Comparison of ENCODE assay signal across 16 cellular contexts in the genomic region with DNA sequence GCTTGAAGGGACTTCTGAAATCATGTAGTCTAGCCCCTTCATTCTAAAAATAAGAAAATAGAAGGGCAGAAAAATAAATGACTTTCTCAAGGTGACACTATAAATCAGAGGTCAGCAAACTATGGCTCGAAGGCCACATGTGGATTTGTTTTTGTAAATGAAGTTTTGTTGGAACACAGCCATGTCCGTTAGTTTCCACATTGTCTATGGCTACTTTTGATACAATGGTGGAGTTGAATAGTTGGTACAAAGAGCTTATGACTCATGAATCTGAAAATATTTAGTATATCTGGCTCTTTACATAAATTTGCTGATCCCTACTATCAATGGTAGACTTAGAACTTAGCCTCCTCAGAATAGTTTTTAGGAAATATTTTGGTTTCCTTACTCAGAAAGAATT.
DNase-seq lines count a peak whose midpoint lies in the region; ATAC-seq and TF ChIP-seq lines count a peak whose summit lies in the region.
"Had no signal": no experiment of that assay in that cellular context is flagged by ENCODE, and none has a peak within 500 bp of the region (broad histone marks: within the 10 kb centered on the region; RNA-seq: fewer than 3 reads in every experiment).

No MANE protein-coding gene starts in this region.

- H3K36me3 ChIP-seq in ACC112 (ENCODE audit: insufficient read depth, low read length) = no peaks in the 10 kb centered on the region
- no peaks in the 10 kb centered on the region for H3K36me3 ChIP-seq in stomach
- H3K36me3 ChIP-seq in left lung = no peaks in the 10 kb centered on the region
- H3K36me3 ChIP-seq: BLaER1 had no signal

- TF ChIP-seq EP300 in stomach (IDR thresholded peaks at IDR 0.05) = no peak

- no peak for TF ChIP-seq POLR2A in stomach (IDR thresholded peaks at IDR 0.05)

- ATAC-seq in left lung = no peak
- ATAC-seq in left colon = no peak
- ATAC-seq: A549; CD8-positive, alpha-beta T cell had no signal

- H3K27me3 ChIP-seq in ACC112 (ENCODE audit: insufficient read depth, low read length) = no peaks in the 10 kb centered on the region
- H3K27me3 ChIP-seq in stomach = no peaks in the 10 kb centered on the region
- H3K27me3 ChIP-seq in left lung = no peaks in the 10 kb centered on the region

- DNase-seq in HS-27A (ENCODE audit: low read depth) (peak; percentile 11), dermis blood vessel endothelial cell (peak; percentile 20), fibroblast of the aortic adventitia (ENCODE audit: low read depth) (peak; percentile 43), stomach (no peak), left lung (no peak), left colon (no peak)
- DNase-seq: CD8-positive, alpha-beta T cell; COR-L47; DMS 273 treated with DMSO at 0.1 percent for 48 hours; DMS53; DND-41; H9 had no signal

- H3K4me1 ChIP-seq in ACC112 (ENCODE audit: control insufficient read depth, insufficient read depth, low read length, unreplicated experiment) (peaks cover 16% of the 10 kb centered on the region), stomach (no peaks in the 10 kb centered on the region), left lung (no peaks in the 10 kb centered on the region)
- H3K4me1 ChIP-seq: A549, BLaER1 had no signal

- intact Hi-C loops in stomach (cut with DNase I; ENCODE audit: low total_unique reads) = no loop called here
- intact Hi-C loops in left lung (cut with DNase I) = no loop called here
- intact Hi-C loops in left colon (cut with DNase I, micrococcal nuclease) = no loop called here

- H3K79me2 ChIP-seq in ACC112 (ENCODE audit: control insufficient read depth, insufficient read depth, low read length, unreplicated experiment) = no peaks in the 10 kb centered on the region

- no peaks in the 10 kb centered on the region for H3K9me3 ChIP-seq in stomach
- no peaks in the 10 kb centered on the region for H3K9me3 ChIP-seq in left lung
- H3K9me3 ChIP-seq: A549, BLaER1 had no signal

- H2AFZ ChIP-seq in ACC112 (ENCODE audit: low read length, unreplicated experiment) = no peak overlapping the region

- H3K27ac ChIP-seq in ACC112 (ENCODE audit: low read depth, low read length) = peak overlapping the region; percentile 7; the same call in 1 of the 2 replicates
- no peak overlapping the region for H3K27ac ChIP-seq in stomach
- no peak overlapping the region for H3K27ac ChIP-seq in left lung
- H3K27ac ChIP-seq: 22Rv1, A549, BLaER1 had no signal

- H3K4me3 ChIP-seq in ACC112 (ENCODE audit: low read depth, low read length) (no peak overlapping the region), fibroblast of the aortic adventitia (ENCODE audit: low read depth, low read length) (no peak overlapping the region), stomach (no peak overlapping the region), left lung (no peak overlapping the region)
- H3K4me3 ChIP-seq: A549, BLaER1 had no signal

- TF ChIP-seq CTCF in fibroblast of the aortic adventitia (IDR thresholded peaks at IDR 0.05; ENCODE audit: insufficient read depth, low read length) (no peak), stomach (IDR thresholded peaks at IDR 0.05) (no peak), left lung (IDR thresholded peaks at IDR 0.05) (no peak)

- 43 to 68% (median 66%) methylated on average over 2 of the region's 2 CpGs for WGBS in stomach, 5 donors

Comparison
In these comparisons a context has a peak if more than half of its experiments do, and no peak if none do; other contexts are left out.
1. DNase-seq: peak in HS-27A (single experiment), dermis blood vessel endothelial cell (single experiment) and fibroblast of the aortic adventitia (single experiment); none in stomach (single experiment), left lung (0 of 2) and left colon (0 of 2).